9 cellular contexts compared by ENCODE assay signal in the genomic region with DNA sequence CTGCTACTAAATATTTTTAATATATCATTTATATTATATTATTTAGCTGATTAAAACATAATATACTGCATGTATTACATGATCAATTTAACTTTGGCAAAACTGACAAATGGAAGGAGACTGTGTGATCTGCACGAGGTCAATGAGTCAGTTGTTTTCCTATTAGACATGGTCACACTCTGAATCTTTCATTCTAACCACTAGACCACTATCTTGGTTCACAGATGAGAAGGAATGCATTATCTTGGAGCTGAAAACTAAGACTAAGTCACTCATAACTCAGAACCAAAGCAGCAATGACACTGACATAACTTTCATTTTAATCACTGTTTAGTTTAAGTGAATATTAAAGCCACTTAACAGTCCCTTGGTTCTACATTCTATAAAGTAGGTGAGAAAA. TPM values are rescaled to one million over a fixed set of nuclear protein-coding genes. Genes with fewer than 3 reads are reported as not detected.
DNase-seq lines count a peak whose midpoint lies in the region; ATAC-seq and TF ChIP-seq lines count a peak whose summit lies in the region.
"Had no signal": no experiment of that assay in that cellular context is flagged by ENCODE, and none has a peak within 500 bp of the region (broad histone marks: within the 10 kb centered on the region; RNA-seq: fewer than 3 reads in every experiment).

No MANE protein-coding gene starts in this region.

- peak; percentile 73 for ATAC-seq in GM18861 (IDR thresholded peaks at IDR 0.05; ENCODE audit: unreplicated experiment)
- ATAC-seq in HG03520 (IDR thresholded peaks at IDR 0.05; ENCODE audit: unreplicated experiment), result peak; percentile 53
- ATAC-seq in omental fat pad (ENCODE audit: low FRiP score), result no peak
- no peak for ATAC-seq in HG02884 (IDR thresholded peaks at IDR 0.05; ENCODE audit: unreplicated experiment)

- in situ Hi-C loops in ACHN (cut with HindIII; ENCODE audit: low pct_ligation_motif_present, low pct_unique_long_range_greater_than_20kb, low sequenced_read_pairs), result no loop called here

- TF ChIP-seq CTCF in omental fat pad (IDR thresholded peaks at IDR 0.05), result no peak

- peak; percentile 97 for DNase-seq in ACHN
- peak; percentile 26 for DNase-seq in dedifferentiated amniotic fluid mesenchymal stem cell (ENCODE audit: extremely low spot score)
- DNase-seq in omental fat pad (ENCODE audit: low spot score), result no peak
- no peak for DNase-seq in NCI-H526 (lab: John Stamatoyannopoulos, UW)
- no peak for DNase-seq in central memory CD4-positive, alpha-beta T cell

RNA-seq across cellular contexts. Expression of a gene that starts 37.4 kb away (rescaled TPM):
- 10 to 100 TPM; 18.3 to 28.8 (median 24.8) TPM for total RNA-seq in omental fat pad

RNA-seq across cellular contexts. Expression of a gene that starts 54.1 kb away (rescaled TPM):
- under 1 TPM in 2 of 4 donors, not detected in 2; 0.31 to 0.36 TPM for total RNA-seq in omental fat pad
- total RNA-seq: glomerular endothelial cell had no signal

Comparison
In these comparisons a context has a peak if more than half of its experiments do, and no peak if none do; other contexts are left out.
1. DNase-seq: peak in ACHN (single experiment) and dedifferentiated amniotic fluid mesenchymal stem cell (single experiment); none in omental fat pad (single experiment), NCI-H526 (0 of 2) and central memory CD4-positive, alpha-beta T cell (single experiment).
2. ATAC-seq: peak in GM18861 (single experiment) and HG03520 (single experiment); none in omental fat pad (single experiment) and HG02884 (single experiment).